ENCODE assay signal across 17 cellular contexts in genomic region chr13:51519839-51520238, GRCh38.
DNase-seq lines count a peak whose midpoint lies in the region; ATAC-seq, FAIRE-seq and TF ChIP-seq lines count a peak whose summit lies in the region.
"Had no signal": no experiment of that assay in that cellular context is flagged by ENCODE, and none has a peak within 500 bp of the region (broad histone marks: within the 10 kb centered on the region; RNA-seq: fewer than 3 reads in every experiment).

No MANE protein-coding gene starts in this region.

- H3K27me3 ChIP-seq in HepG2 (ENCODE audit: control insufficient read depth in 1 of 2, insufficient read depth in 2 of 2, low read length in 2 of 2), result no peaks in the 10 kb centered on the region
- H3K27me3 ChIP-seq: body of pancreas, gastroesophageal sphincter had no signal

- no peak for FAIRE-seq in HepG2 (lab: Jason Lieb, UNC)

- no TSS peak for BruUV-seq in HepG2 (replicated peaks; lab: Mats Ljungman, UMichigan)

- no peak for TF ChIP-seq CTCF in HepG2 (CRISPR knock-in tag; IDR thresholded peaks at IDR 0.05)

- H2AFZ ChIP-seq in HepG2 (ENCODE audit: low read length), result no peak overlapping the region

- no peak overlapping the region for H3K4me3 ChIP-seq in HepG2 (replicated peaks in 1 of 3; ENCODE audit: insufficient read depth in 1 of 3, low read depth in 2 of 3, low read length in 3 of 3)
- H3K4me3 ChIP-seq: body of pancreas, gastroesophageal sphincter had no signal

- H3K9ac ChIP-seq in HepG2 (ENCODE audit: insufficient read depth, low read depth, low read length), result no peak overlapping the region

- in situ Hi-C loops in HepG2 (cut with HindIII; ENCODE audit: extremely low pct_ligation_motif_present, low pct_unique_long_range_greater_than_20kb), result loop anchor here (5.0 kb wide), 1 partner anchor 63 kb away; no protein-coding TSS in a partner anchor

- TF ChIP-seq POLR2A in HepG2 (IDR thresholded peaks at IDR 0.05; ENCODE audit: insufficient read depth in 1 of 2, low read depth in 2 of 2, low read length in 2 of 2), result no peak

- H3K4me1 Mint-ChIP-seq in activated CD4-positive, alpha-beta T cell treated with anti-CD3 and anti-CD28 coated beads, Interleukin-2, amount 10 ng/mL, durations not matched to agents 24 days and 14 days, result peaks cover 20% of the 10 kb centered on the region

- no peaks in the 10 kb centered on the region for H3K36me3 ChIP-seq in HepG2 (replicated peaks in 1 of 2; ENCODE audit: control insufficient read depth in 1 of 2, insufficient read depth in 2 of 2, low read length in 2 of 2)
- H3K36me3 ChIP-seq: gastroesophageal sphincter had no signal

- ATAC-seq in HepG2, result peak; percentile 39
- no peak for ATAC-seq in sciatic nerve
- ATAC-seq in HG03108 (IDR thresholded peaks at IDR 0.05; ENCODE audit: unreplicated experiment), result no peak
- ATAC-seq: body of pancreas, gastroesophageal sphincter, Panc1 had no signal

- H3K36me3 Mint-ChIP-seq in activated CD4-positive, alpha-beta T cell treated with anti-CD3 and anti-CD28 coated beads, Interleukin-2, amount 10 ng/mL, durations not matched to agents 24 days and 14 days (ENCODE audit: low read depth), result no peaks in the 10 kb centered on the region
- H3K36me3 Mint-ChIP-seq: stimulated activated effector memory CD8-positive, alpha-beta T cell treated with anti-CD3 and anti-CD28 coated beads, Interleukin-12 subunit alpha, Interleukin-12 subunit beta, amount 100 ng/mL, for 72 hours had no signal

- no peak overlapping the region for H3K27ac ChIP-seq in HepG2 (ENCODE audit: extremely low read length, insufficient read depth, low read length)
- H3K27ac ChIP-seq: body of pancreas, gastroesophageal sphincter had no signal

- no peaks in the 10 kb centered on the region for H3K9me3 ChIP-seq in HepG2 (ENCODE audit: low read length)
- H3K9me3 ChIP-seq: body of pancreas, gastroesophageal sphincter had no signal

- intact Hi-C loops in HepG2 (cut with micrococcal nuclease; ENCODE audit: unreplicated experiment) (loop anchor here (5.0 kb wide), 2 partner anchors 48 to 68 kb away; partner anchors contain the start of gene INTS6), sciatic nerve (cut with DNase I) (no loop called here)
- intact Hi-C loops in activated CD4-positive, alpha-beta T cell treated with anti-CD3 and anti-CD28 coated beads, Interleukin-2, amount 10 ng/mL, durations not matched to agents 24 days and 14 days (cut with micrococcal nuclease), result no loop called here

- peak in 1 of 2 experiments; percentile 45; a peak in 2 of 4 replicates for TF ChIP-seq EP300 in HepG2 (IDR thresholded peaks at IDR 0.05; ENCODE audit: low read depth in 2 of 2, low read length in 2 of 2)
- TF ChIP-seq EP300 in HepG2 (CRISPR knock-in tag; IDR thresholded peaks at IDR 0.05; ENCODE audit: borderline replicate concordance), result no peak

- H3K27me3 Mint-ChIP-seq in activated CD4-positive, alpha-beta T cell treated with anti-CD3 and anti-CD28 coated beads, Interleukin-2, amount 10 ng/mL, durations not matched to agents 24 days and 14 days, result no peaks in the 10 kb centered on the region
- H3K27me3 Mint-ChIP-seq: activated T-helper 17 cell treated with anti-CD3 and anti-CD28 coated beads, Interleukin-2, amount 50 U/mL, for 72 hours had no signal

- POLR2A ChIA-PET in HepG2 (lab: Yijun Ruan, JAX), result interaction anchor here (0.6 to 1.9 kb wide), 5 partner anchors 41 to 244 kb away, joined by 3 to 32 read pairs (median 3); partner anchors contain the start of gene INTS6

- peak; percentile 15 for DNase-seq in Ammon's horn (ENCODE audit: low spot score)
- peak; percentile 53 for DNase-seq in NCI-H1694 treated with DMSO at 0.1 percent for 48 hours (lab: John Stamatoyannopoulos, UW)
- peak; percentile 51 to 88 for DNase-seq in cerebellar nuclear complex (lab: John Stamatoyannopoulos, UW)
- peak; percentile 52 for DNase-seq in HepG2 (ENCODE audit: low spot score)
- DNase-seq in activated CD4-positive, alpha-beta T cell treated with anti-CD3 and anti-CD28 coated beads, Interleukin-2, amount 10 ng/mL, durations not matched to agents 24 days and 14 days, result no peak
- no peak for DNase-seq in sciatic nerve (ENCODE audit: low spot score)
- no peak for DNase-seq in amygdala (lab: John Stamatoyannopoulos, UW)
- DNase-seq: DMS79; effector CD4-positive, alpha-beta T cell; NCI-H146; NCI-H69 had no signal

- no peaks in the 10 kb centered on the region for H4K20me1 ChIP-seq in HepG2 (ENCODE audit: insufficient read depth, low read length)

- H3K79me2 ChIP-seq in HepG2 (ENCODE audit: insufficient read depth, low read length), result no peaks in the 10 kb centered on the region

- peak overlapping the region; percentile 56; the same call in 1 of the 2 replicates for H3K4me2 ChIP-seq in HepG2 (ENCODE audit: low read depth, low read length)

- TF ChIP-seq RAD21 in HepG2 (CRISPR knock-in tag; IDR thresholded peaks at IDR 0.05), result no peak

- no peak overlapping the region for H3K27ac Mint-ChIP-seq in activated CD4-positive, alpha-beta T cell treated with anti-CD3 and anti-CD28 coated beads, Interleukin-2, amount 10 ng/mL, durations not matched to agents 24 days and 14 days
- H3K27ac Mint-ChIP-seq: stimulated activated effector memory CD8-positive, alpha-beta T cell treated with anti-CD3 and anti-CD28 coated beads, Interleukin-12 subunit alpha, Interleukin-12 subunit beta, amount 100 ng/mL, for 72 hours had no signal

- H3K4me1 ChIP-seq in HepG2 (ENCODE audit: insufficient read depth, low read length), result peaks cover 52% of the 10 kb centered on the region
- H3K4me1 ChIP-seq: body of pancreas, gastroesophageal sphincter had no signal

- no peak overlapping the region for H3K4me3 Mint-ChIP-seq in activated CD4-positive, alpha-beta T cell treated with anti-CD3 and anti-CD28 coated beads, Interleukin-2, amount 10 ng/mL, durations not matched to agents 24 days and 14 days
- H3K4me3 Mint-ChIP-seq: stimulated activated effector memory CD8-positive, alpha-beta T cell treated with anti-CD3 and anti-CD28 coated beads, Interleukin-12 subunit alpha, Interleukin-12 subunit beta, amount 100 ng/mL, for 72 hours had no signal

- CTCF ChIA-PET in HepG2 (lab: Yijun Ruan, JAX; ENCODE audit: low intra/inter-chr PET ratio, low total read pairs), result no interaction called here

- H3K9me3 Mint-ChIP-seq in activated CD4-positive, alpha-beta T cell treated with anti-CD3 and anti-CD28 coated beads, Interleukin-2, amount 10 ng/mL, durations not matched to agents 24 days and 14 days, result peaks cover 3% of the 10 kb centered on the region
- H3K9me3 Mint-ChIP-seq: activated T-helper 17 cell treated with anti-CD3 and anti-CD28 coated beads, Interleukin-2, amount 50 U/mL, for 72 hours; stimulated activated effector memory CD8-positive, alpha-beta T cell treated with anti-CD3 and anti-CD28 coated beads, Interleukin-12 subunit alpha, Interleukin-12 subunit beta, amount 100 ng/mL, for 72 hours had no signal

- 8% methylated on average over 2 of the region's 2 CpGs for WGBS in HepG2 (ENCODE audit: low lambda C conversion rate)

TF ChIP-seq in HepG2, 621 proteins besides CTCF, POLR2A, EP300 and RAD21 (continues in another document):
- TF ChIP-seq ZSCAN29 (CRISPR knock-in tag; conservative IDR thresholded peaks at IDR 0.05) (no peak), ZNF205 (CRISPR knock-in tag; IDR thresholded peaks at IDR 0.05) (peak; percentile 100), ZNF850 (CRISPR knock-in tag; conservative IDR thresholded peaks at IDR 0.05) (no peak), FOXA3 (CRISPR knock-in tag; IDR thresholded peaks at IDR 0.05) (peak; percentile 53; the same call in 1 of the 2 replicates), RCOR2 (CRISPR knock-in tag; IDR thresholded peaks at IDR 0.05) (no peak), ATF1 (CRISPR knock-in tag; IDR thresholded peaks at IDR 0.05) (no peak), GATAD2A (CRISPR knock-in tag; IDR thresholded peaks at IDR 0.05) (peak; percentile 59), GFI1 (CRISPR knock-in tag; IDR thresholded peaks at IDR 0.05; ENCODE audit: borderline replicate concordance) (no peak), HOXA9 (CRISPR knock-in tag; IDR thresholded peaks at IDR 0.05; ENCODE audit: borderline replicate concordance) (no peak), TMF1 (CRISPR knock-in tag; IDR thresholded peaks at IDR 0.05; ENCODE audit: low read depth) (no peak), TBX3 (IDR thresholded peaks at IDR 0.05; ENCODE audit: borderline replicate concordance) (no peak), FOSL2 (CRISPR knock-in tag; IDR thresholded peaks at IDR 0.05) (peak; percentile 78), ZNF773 (CRISPR knock-in tag; IDR thresholded peaks at IDR 0.05; ENCODE audit: borderline replicate concordance) (no peak), KDM1A (CRISPR knock-in tag; IDR thresholded peaks at IDR 0.05) (0 out of 2 replicates have a peak, but pooled peaks have one; percentile 11), NCOA2 (CRISPR knock-in tag; IDR thresholded peaks at IDR 0.05) (0 out of 2 replicates have a peak, but pooled peaks have one; percentile 5), GLI4 (CRISPR knock-in tag; IDR thresholded peaks at IDR 0.05; ENCODE audit: borderline replicate concordance) (no peak), MED1 (CRISPR knock-in tag; IDR thresholded peaks at IDR 0.05) (peak; percentile 4; the same call in 1 of the 2 replicates), CEBPZ (IDR thresholded peaks at IDR 0.05; ENCODE audit: low read length) (no peak), BCL6 (CRISPR knock-in tag; IDR thresholded peaks at IDR 0.05) (no peak)

Comparison
In these comparisons a context has a peak if more than half of its experiments do, and no peak if none do; other contexts are left out.
1. DNase-seq: peak in Ammon's horn (single experiment), NCI-H1694 treated with DMSO at 0.1 percent for 48 hours (single experiment), cerebellar nuclear complex (2 of 2) and HepG2 (single experiment); none in activated CD4-positive, alpha-beta T cell treated with anti-CD3 and anti-CD28 coated beads, Interleukin-2, amount 10 ng/mL, durations not matched to agents 24 days and 14 days (single experiment), sciatic nerve (single experiment) and amygdala (0 of 56).